In genomic region chr11:35013514-35014191, GRCh38 we compare ENCODE assay signal across 10 cellular contexts.
DNase-seq lines count a peak whose midpoint lies in the region; ATAC-seq, FAIRE-seq and TF ChIP-seq lines count a peak whose summit lies in the region.
"Had no signal": no experiment of that assay in that cellular context is flagged by ENCODE, and none has a peak within 500 bp of the region (broad histone marks: within the 10 kb centered on the region; RNA-seq: fewer than 3 reads in every experiment).

No MANE protein-coding gene starts in this region.

- FAIRE-seq in GM12892 (lab: Jason Lieb, UNC) (peak; percentile 82), H54 (lab: Jason Lieb, UNC) (no peak)

- H3K4me3 Mint-ChIP-seq in HFFc6: peak overlapping the region; percentile 62
- H3K4me3 Mint-ChIP-seq in activated B cell treated with CpG ODN at 0.5 μM for 24 hours: peak overlapping the region; percentile 59
- H3K4me3 Mint-ChIP-seq: brain had no signal

- H3K27me3 Mint-ChIP-seq in HFFc6 (ENCODE audit: insufficient read depth): no peaks in the 10 kb centered on the region; the same call in 1 of the 2 replicates
- no peaks in the 10 kb centered on the region for H3K27me3 Mint-ChIP-seq in activated B cell treated with CpG ODN at 0.5 μM for 24 hours

- peak overlapping the region; percentile 39 for H2AK5ac ChIP-seq in mesenchymal stem cell (ENCODE audit: low read length, severe bottlenecking)

- CTCF ChIA-PET in activated B cell treated with CpG ODN at 0.5 μM for 24 hours (lab: Charles Lee): interaction anchor here (1.4 to 1.5 kb wide), 2 partner anchors 16 to 65 kb away, joined by 3 read pairs; no protein-coding TSS in a partner anchor

- no peak overlapping the region for H3K23ac ChIP-seq in mesenchymal stem cell (ENCODE audit: low read length in 2 of 2)

- H3K14ac ChIP-seq in mesenchymal stem cell (ENCODE audit: low read length in 2 of 2): no peak overlapping the region

- peak overlapping the region; percentile 69 to 89 for H3K18ac ChIP-seq in mesenchymal stem cell (ENCODE audit: low read depth in 1 of 2, low read length in 2 of 2)

- no peak overlapping the region for H2BK15ac ChIP-seq in mesenchymal stem cell (ENCODE audit: low read depth, poor library complexity, severe bottlenecking)

- peak overlapping the region; percentile 45 to 83 for H2BK12ac ChIP-seq in mesenchymal stem cell (ENCODE audit: low read length in 2 of 2)

- H3K27me3 ChIP-seq in mesenchymal stem cell (ENCODE audit: control insufficient read depth in 1 of 2, insufficient read depth in 1 of 2, low read length in 2 of 2): no peaks in the 10 kb centered on the region

- H3K4me2 ChIP-seq in mesenchymal stem cell (ENCODE audit: low read length, poor library complexity, severe bottlenecking): no peak overlapping the region

- H3K79me1 ChIP-seq in mesenchymal stem cell (replicated peaks; ENCODE audit: low read length, poor library complexity, severe bottlenecking): peaks cover 1% of the 10 kb centered on the region

- no peak for TF ChIP-seq POLR2A in GM12892 (IDR thresholded peaks at IDR 0.05; ENCODE audit: low read depth, low read length)
- no peak for TF ChIP-seq POLR2A in H54 (IDR thresholded peaks at IDR 0.05; ENCODE audit: low read depth, low read length)

- H3K4me1 Mint-ChIP-seq in HFFc6 (ENCODE audit: low read depth) (peaks cover 69% of the 10 kb centered on the region), activated B cell treated with CpG ODN at 0.5 μM for 24 hours (peaks cover 43% of the 10 kb centered on the region)

- no peak overlapping the region for H2AFZ ChIP-seq in mesenchymal stem cell (ENCODE audit: low read depth, low read length)

- intact Hi-C loops in activated B cell treated with CpG ODN at 0.5 μM for 24 hours (cut with micrococcal nuclease): loop anchor here (1.0 to 2.0 kb wide), 3 partner anchors 15 to 23 kb away; no protein-coding TSS in a partner anchor

- peak; percentile 47 for ATAC-seq in activated B cell treated with CpG ODN at 0.5 μM for 24 hours (ENCODE audit: low read depth)

- peak overlapping the region; percentile 96 for H3K27ac Mint-ChIP-seq in HFFc6
- peak overlapping the region; percentile 90 for H3K27ac Mint-ChIP-seq in activated B cell treated with CpG ODN at 0.5 μM for 24 hours

- no peaks in the 10 kb centered on the region for H3K36me3 Mint-ChIP-seq in HFFc6 (ENCODE audit: low read depth)
- no peaks in the 10 kb centered on the region for H3K36me3 Mint-ChIP-seq in activated B cell treated with CpG ODN at 0.5 μM for 24 hours (ENCODE audit: low read depth)
- H3K36me3 Mint-ChIP-seq: brain had no signal

- no peaks in the 10 kb centered on the region for H3K36me3 ChIP-seq in mesenchymal stem cell (ENCODE audit: control insufficient read depth in 1 of 2, insufficient read depth in 2 of 2, low read depth in 1 of 2, low read length in 2 of 2)

- peak overlapping the region; percentile 78 for H3K9ac ChIP-seq in mesenchymal stem cell (ENCODE audit: low read length)

- H3K27ac ChIP-seq in mesenchymal stem cell (ENCODE audit: low read length, poor library complexity, severe bottlenecking): no peak overlapping the region

- H4K91ac ChIP-seq in mesenchymal stem cell (ENCODE audit: low read length): peak overlapping the region; percentile 48

- H3K4ac ChIP-seq in mesenchymal stem cell (ENCODE audit: low read depth in 1 of 2, low read length in 2 of 2): peak overlapping the region in 1 of 2 experiments; percentile 95

- peak overlapping the region; percentile 29 for H4K8ac ChIP-seq in mesenchymal stem cell (ENCODE audit: low read length)

- H3K4me1 ChIP-seq in mesenchymal stem cell (ENCODE audit: control insufficient read depth, insufficient read depth, low read depth, low read length): peaks cover 4% of the 10 kb centered on the region

- H3K9me3 ChIP-seq in mesenchymal stem cell (ENCODE audit: control insufficient read depth, low read length): no peaks in the 10 kb centered on the region

- H3K4me3 ChIP-seq in mesenchymal stem cell (ENCODE audit: insufficient read depth in 1 of 2, low read depth in 1 of 2, low read length in 2 of 2): peak overlapping the region in 1 of 2 experiments; percentile 7

- WGBS in mesenchymal stem cell: 72% methylated on average over 3 of the region's 3 CpGs

- no peak for TF ChIP-seq CTCF in HFFc6 (IDR thresholded peaks at IDR 0.05)
- no peak for TF ChIP-seq CTCF in activated B cell treated with CpG ODN at 0.5 μM for 24 hours (IDR thresholded peaks at IDR 0.05)

- H2BK120ac ChIP-seq in mesenchymal stem cell (ENCODE audit: low read depth, low read length): no peak overlapping the region

- no peak overlapping the region for H2BK5ac ChIP-seq in mesenchymal stem cell (ENCODE audit: low read depth, low read length, poor library complexity, severe bottlenecking)

- POLR2A ChIA-PET in activated B cell treated with CpG ODN at 0.5 μM for 24 hours (lab: Charles Lee): interaction anchor here (0.6 to 6.0 kb wide), 14 partner anchors 16 to 165 kb away, joined by 3 to 50 read pairs (median 8); partner anchors contain the start of gene CD44

- DNase-seq in GM12892 (ENCODE audit: insufficient read length): no peak
- peak; percentile 48 for DNase-seq in HFFc6
- no peak for DNase-seq in activated B cell treated with CpG ODN at 0.5 μM for 24 hours
- peak; percentile 88 for DNase-seq in mesenchymal stem cell
- DNase-seq in NCI-H1436 (lab: John Stamatoyannopoulos, UW): no peak
- no peak for DNase-seq in GM03348 (ENCODE audit: low spot score)
- no peak for DNase-seq in KG1 (lab: John Stamatoyannopoulos, UW)
- no peak for DNase-seq in H54 (ENCODE audit: insufficient read length, low spot score)
- DNase-seq: NCI-H1694 had no signal

- no peaks in the 10 kb centered on the region for H3K9me3 Mint-ChIP-seq in HFFc6
- H3K9me3 Mint-ChIP-seq in activated B cell treated with CpG ODN at 0.5 μM for 24 hours: no peaks in the 10 kb centered on the region
- H3K9me3 Mint-ChIP-seq: brain had no signal

Comparison
In these comparisons a context has a peak if more than half of its experiments do, and no peak if none do; other contexts are left out.
1. DNase-seq: peak in HFFc6 (single experiment) and mesenchymal stem cell (single experiment); none in GM12892 (single experiment), activated B cell treated with CpG ODN at 0.5 μM for 24 hours (single experiment), NCI-H1436 (single experiment), GM03348 (single experiment), KG1 (single experiment) and H54 (single experiment).